In the genomic region with DNA sequence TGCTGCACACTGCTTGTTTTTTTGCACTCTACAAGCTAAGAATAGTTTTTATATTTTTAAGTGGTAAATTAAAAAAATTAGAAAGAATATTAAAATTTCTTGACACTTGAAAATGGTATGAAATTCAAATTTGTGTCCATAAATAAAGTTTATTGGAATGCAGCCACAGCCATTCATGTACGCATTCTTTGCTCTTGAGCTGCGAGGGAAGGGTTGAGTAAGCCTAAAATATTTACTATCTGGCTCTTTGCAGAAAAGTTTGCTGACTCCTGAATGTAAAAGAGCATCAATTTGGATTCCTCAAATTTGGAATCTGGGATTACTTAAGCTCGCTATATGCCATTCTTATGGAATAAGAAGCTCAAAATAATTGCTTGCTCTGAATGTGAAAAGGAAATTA, we compare ENCODE assay signal across 1 cellular context.
TF ChIP-seq lines count a peak whose summit lies in the region.

No MANE protein-coding gene starts in this region.

TF ChIP-seq in IMR-90, 13 proteins besides CTCF, POLR2A, EP300 and RAD21:
- TF ChIP-seq BHLHE40 (IDR thresholded peaks at IDR 0.05; ENCODE audit: low read depth, low read length) (no peak), MXI1 (IDR thresholded peaks at IDR 0.05; ENCODE audit: borderline replicate concordance, low read depth, low read length) (no peak), RFX5 (IDR thresholded peaks at IDR 0.05; ENCODE audit: low read depth, low read length) (no peak), CEBPB (IDR thresholded peaks at IDR 0.05; ENCODE audit: low read depth, low read length) (no peak), MAFK (IDR thresholded peaks at IDR 0.05; ENCODE audit: low read depth, low read length) (no peak; the same call in 1 of the 2 replicates), NFE2L2 (IDR thresholded peaks at IDR 0.05; ENCODE audit: low read depth, low read length) (no peak), SMC3 (IDR thresholded peaks at IDR 0.05; ENCODE audit: low read depth, low read length) (no peak), MAZ (IDR thresholded peaks at IDR 0.05; ENCODE audit: borderline replicate concordance, low read depth, low read length) (no peak), FOS (IDR thresholded peaks at IDR 0.05; ENCODE audit: low read depth, low read length) (no peak), CHD1 (IDR thresholded peaks at IDR 0.05; ENCODE audit: low read depth, low read length) (no peak), RCOR1 (IDR thresholded peaks at IDR 0.05; ENCODE audit: insufficient replicate concordance, low read length) (no peak)
- TF ChIP-seq, protein P1, sequence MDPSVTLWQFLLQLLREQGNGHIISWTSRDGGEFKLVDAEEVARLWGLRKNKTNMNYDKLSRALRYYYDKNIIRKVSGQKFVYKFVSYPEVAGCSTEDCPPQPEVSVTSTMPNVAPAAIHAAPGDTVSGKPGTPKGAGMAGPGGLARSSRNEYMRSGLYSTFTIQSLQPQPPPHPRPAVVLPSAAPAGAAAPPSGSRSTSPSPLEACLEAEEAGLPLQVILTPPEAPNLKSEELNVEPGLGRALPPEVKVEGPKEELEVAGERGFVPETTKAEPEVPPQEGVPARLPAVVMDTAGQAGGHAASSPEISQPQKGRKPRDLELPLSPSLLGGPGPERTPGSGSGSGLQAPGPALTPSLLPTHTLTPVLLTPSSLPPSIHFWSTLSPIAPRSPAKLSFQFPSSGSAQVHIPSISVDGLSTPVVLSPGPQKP (IDR thresholded peaks at IDR 0.05; ENCODE audit: borderline replicate concordance, low read depth, low read length): no peak
- TF ChIP-seq, protein P2, sequence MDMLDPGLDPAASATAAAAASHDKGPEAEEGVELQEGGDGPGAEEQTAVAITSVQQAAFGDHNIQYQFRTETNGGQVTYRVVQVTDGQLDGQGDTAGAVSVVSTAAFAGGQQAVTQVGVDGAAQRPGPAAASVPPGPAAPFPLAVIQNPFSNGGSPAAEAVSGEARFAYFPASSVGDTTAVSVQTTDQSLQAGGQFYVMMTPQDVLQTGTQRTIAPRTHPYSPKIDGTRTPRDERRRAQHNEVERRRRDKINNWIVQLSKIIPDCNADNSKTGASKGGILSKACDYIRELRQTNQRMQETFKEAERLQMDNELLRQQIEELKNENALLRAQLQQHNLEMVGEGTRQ (IDR thresholded peaks at IDR 0.05; ENCODE audit: low read depth, low read length): no peak
TF ChIP-seq in IMR-90: peak in this region for 0.
